25 cellular contexts compared by ENCODE assay signal in the genomic region with DNA sequence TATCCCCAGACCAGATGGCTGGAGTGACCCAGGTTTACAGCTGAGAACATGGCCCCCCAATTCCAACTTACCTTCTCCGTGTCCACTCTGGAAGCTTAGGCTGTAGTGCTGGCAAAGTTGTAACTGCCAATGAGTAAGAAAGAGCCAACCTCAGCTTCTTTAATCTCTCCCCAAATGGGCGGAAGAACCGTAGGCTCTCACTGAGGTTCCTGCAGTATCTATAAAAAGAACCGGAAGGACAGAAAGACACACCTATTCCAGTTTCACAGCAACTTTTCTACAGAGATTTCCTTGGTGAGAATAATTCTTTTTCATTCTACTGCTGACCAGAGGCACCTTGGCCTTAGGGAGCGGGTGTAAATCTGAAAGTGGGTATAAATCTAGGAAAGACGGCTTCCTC. TPM values are rescaled to one million over a fixed set of nuclear protein-coding genes. Genes with fewer than 3 reads are reported as not detected.
"Had no signal": no experiment of that assay in that cellular context is flagged by ENCODE, and none has a peak within 500 bp of the region (broad histone marks: within the 10 kb centered on the region; RNA-seq: fewer than 3 reads in every experiment).

TSS of gene GPRC5D (minus strand) at position 135 of the 400 bp plus-strand sequence. CDS start 1,786 bp downstream, outside the sequence.

- H3K4me3 ChIP-seq: SJSA1 had no signal

- H3K36me3 ChIP-seq: SJSA1 had no signal

- H3K9me3 ChIP-seq: SJSA1 had no signal

- H3K9ac ChIP-seq: KMS-11 had no signal

- H3K27me3 ChIP-seq: SJSA1 had no signal

- H3K27ac ChIP-seq: KMS-11, RWPE1, SJSA1 had no signal

- H3K4me1 ChIP-seq: SJSA1 had no signal

- ATAC-seq: activated T-cell treated with anti-CD3 and anti-CD28 coated beads, Interleukin-2, amount 50 U/mL, for 4 hours; Panc1 had no signal

- DNase-seq: activated B cell treated with CpG ODN at 0.5 μM for 24 hours; activated CD4-positive, alpha-beta T cell treated with anti-CD3 and anti-CD28 coated beads for 1 hour; activated CD4-positive, alpha-beta T cell treated with anti-CD3 and anti-CD28 coated beads, Interleukin-2, amount 10 ng/mL, durations not matched to agents 24 days and 14 days; activated CD4-positive, alpha-beta T cell treated with anti-CD3 and anti-CD28 coated beads, Interleukin-2, amount 50 U/mL, for 48 hours; activated gamma-delta T cell; activated naive CD4-positive, alpha-beta T cell treated with anti-CD3 and anti-CD28 coated beads for 36 hours; activated T-cell treated with anti-CD3 and anti-CD28 coated beads, Interleukin-2, amount 50 U/mL, for 4 hours; amygdala; NCI-H1105; NCI-H1436 treated with DMSO at 0.1 percent for 48 hours; NCI-H1930; NCI-H2171; NCI-H226; NCI-H526; NCI-H82; NK-92 treated with Interleukin-12 subunit alpha and Interleukin-12 subunit beta, amount 100 ng/mL, for 24 hours; OCI-M1; Right ventricle myocardium superior had no signal

- H3K4me2 ChIP-seq: KMS-11 had no signal

RNA-seq across cellular contexts. Expression of gene GPRC5D, which starts in this region (rescaled TPM):
- total RNA-seq: activated CD4-positive, alpha-beta T cell treated with anti-CD3 and anti-CD28 coated beads, Interleukin-2, amount 10 ng/mL, durations not matched to agents 24 days and 14 days; activated naive CD4-positive, alpha-beta T cell treated with anti-CD3 and anti-CD28 coated beads for 36 hours; activated T-cell treated with anti-CD3 and anti-CD28 coated beads, Interleukin-2, amount 50 U/mL, for 4 hours; astrocyte; MCF 10A; NCI-H460; Right ventricle myocardium superior; SJSA1 had no signal
